Comparison of ENCODE assay signal across 22 cellular contexts in genomic region chrX:46770006-46770816, GRCh38. TPM values are rescaled to one million over a fixed set of nuclear protein-coding genes. Genes with fewer than 3 reads are reported as not detected.
DNase-seq lines count a peak whose midpoint lies in the region; ATAC-seq, FAIRE-seq and TF ChIP-seq lines count a peak whose summit lies in the region.
"Had no signal": no experiment of that assay in that cellular context is flagged by ENCODE, and none has a peak within 500 bp of the region (broad histone marks: within the 10 kb centered on the region; RNA-seq: fewer than 3 reads in every experiment).

No MANE protein-coding gene starts in this region.

- TF ChIP-seq POLR2A in stomach (IDR thresholded peaks at IDR 0.05), result no peak

- no peaks in the 10 kb centered on the region for H3K9me3 ChIP-seq in RWPE2 (ENCODE audit: severe bottlenecking)
- H3K9me3 ChIP-seq in osteoblast (ENCODE audit: low read depth, low read length), result no peaks in the 10 kb centered on the region
- H3K9me3 ChIP-seq in stomach, result no peaks in the 10 kb centered on the region
- H3K9me3 ChIP-seq: body of pancreas had no signal

- peak; percentile 77 for DNase-seq in ELR (ENCODE audit: low read depth)
- DNase-seq in RWPE2 (ENCODE audit: low spot score), result no peak
- no peak for DNase-seq in osteoblast (ENCODE audit: insufficient read length, low spot score, missing footprints)
- no peak for DNase-seq in left ventricle myocardium superior
- DNase-seq in AG08396 (ENCODE audit: low spot score), result no peak
- DNase-seq in NCI-H446 (lab: John Stamatoyannopoulos, UW), result no peak
- no peak for DNase-seq in stomach
- DNase-seq: activated CD4-positive, alpha-beta memory T cell treated with anti-CD3 and anti-CD28 coated beads, Interleukin-2, amount 10 ng/mL, durations not matched to agents 7 days and 5 days; body of pancreas; CD8-positive, alpha-beta memory T cell; effector CD8-positive, alpha-beta T cell; GF-D8; GOT3; Kasumi-1; left colon; natural killer cell; NCI-H187; NCI-H774; retina; Right ventricle myocardium superior; stimulated activated CD4-positive, alpha-beta T cell treated with anti-CD3 and anti-CD28 coated beads, Interleukin-2, amount 100 ng/mL, for 48 hours had no signal

- TF ChIP-seq CTCF in RWPE2 (IDR thresholded peaks at IDR 0.05; ENCODE audit: poor library complexity, severe bottlenecking), result no peak
- TF ChIP-seq CTCF in osteoblast (IDR thresholded peaks at IDR 0.05; ENCODE audit: extremely low read depth, low read depth, low read length), result no peak
- no peak for TF ChIP-seq CTCF in stomach (IDR thresholded peaks at IDR 0.05)

- WGBS in stomach, 5 donors, result 57 to 63% (median 61%) methylated on average over 4 of the region's 4 CpGs

- no peaks in the 10 kb centered on the region for H4K20me1 ChIP-seq in osteoblast (ENCODE audit: insufficient read depth, low read length)

- peak; percentile 93 for FAIRE-seq in endometrium (lab: Jason Lieb, UNC)

- H3K4me1 ChIP-seq in RWPE2 (ENCODE audit: insufficient read depth, poor library complexity, severe bottlenecking) (peaks cover 20% of the 10 kb centered on the region), osteoblast (ENCODE audit: insufficient read depth, low read length) (peaks cover 18% of the 10 kb centered on the region), stomach (no peaks in the 10 kb centered on the region)
- H3K4me1 ChIP-seq: body of pancreas had no signal

- peak overlapping the region; percentile 71 for H3K4me2 ChIP-seq in osteoblast (ENCODE audit: insufficient read depth, low read length)

- no peaks in the 10 kb centered on the region for H3K79me2 ChIP-seq in osteoblast (ENCODE audit: insufficient read depth, low read length)

- no peak overlapping the region for H2AFZ ChIP-seq in osteoblast (ENCODE audit: low read length)

- intact Hi-C loops in left ventricle myocardium superior (cut with micrococcal nuclease) (no loop called here), stomach (cut with DNase I; ENCODE audit: low total_unique reads) (no loop called here)

- H3K27ac ChIP-seq in RWPE2 (ENCODE audit: poor library complexity, severe bottlenecking) (peak overlapping the region; percentile 91), osteoblast (ENCODE audit: low read depth, low read length) (peak overlapping the region; percentile 81), stomach (no peak overlapping the region)
- H3K27ac ChIP-seq: body of pancreas had no signal

- no peaks in the 10 kb centered on the region for H3K36me3 ChIP-seq in RWPE2 (ENCODE audit: low read depth)
- H3K36me3 ChIP-seq in osteoblast (ENCODE audit: insufficient read depth, low read length), result no peaks in the 10 kb centered on the region
- H3K36me3 ChIP-seq in stomach, result no peaks in the 10 kb centered on the region

- no peak overlapping the region for H3K4me3 ChIP-seq in RWPE2 (ENCODE audit: severe bottlenecking)
- H3K4me3 ChIP-seq in osteoblast (ENCODE audit: insufficient read depth, low read length), result peak overlapping the region; percentile 25
- H3K4me3 ChIP-seq in stomach, result no peak overlapping the region
- H3K4me3 ChIP-seq: body of pancreas had no signal

- H3K27me3 ChIP-seq in RWPE2 (ENCODE audit: insufficient read depth, poor library complexity, severe bottlenecking) (no peaks in the 10 kb centered on the region), osteoblast (ENCODE audit: insufficient read depth, low read length) (no peaks in the 10 kb centered on the region), stomach (no peaks in the 10 kb centered on the region)
- H3K27me3 ChIP-seq: body of pancreas had no signal

- TF ChIP-seq EP300 in stomach (IDR thresholded peaks at IDR 0.05), result no peak

- ATAC-seq in RWPE2 (ENCODE audit: low read depth) (peak; percentile 42; the same call in 2 of the 3 replicates), left ventricle myocardium superior (no peak)
- ATAC-seq: body of pancreas, left colon, natural killer cell had no signal

RNA-seq across cellular contexts. Expression of gene SLC9A7, which starts 11.3 kb away (rescaled TPM):
- total RNA-seq in osteoblast, result 42.0 and 43.6 TPM in 2 replicates
- 4.6 TPM for total RNA-seq in left ventricle myocardium superior
- total RNA-seq in stomach, result 10 to 100 TPM in 4 of 5 donors, under 1 TPM in 1; 0.29 to 25.6 (median 17.9) TPM
- 1 to 10 TPM in 2 of 3 donors, under 1 TPM in 1; 0.76 to 3.0 (median 2.2) TPM for polyA plus RNA-seq in stomach

Comparison
In these comparisons a context has a peak if more than half of its experiments do, and no peak if none do; other contexts are left out.
1. H3K27ac ChIP-seq: peak in RWPE2 (single experiment) and osteoblast (single experiment); none in stomach (0 of 5).